ENCODE assay signal across 9 cellular contexts in genomic region chr17:48153711-48154642, GRCh38. TPM values are rescaled to one million over a fixed set of nuclear protein-coding genes. Genes with fewer than 3 reads are reported as not detected.
DNase-seq lines count a peak whose midpoint lies in the region; ATAC-seq and TF ChIP-seq lines count a peak whose summit lies in the region.
"Had no signal": no experiment of that assay in that cellular context is flagged by ENCODE, and none has a peak within 500 bp of the region (broad histone marks: within the 10 kb centered on the region; RNA-seq: fewer than 3 reads in every experiment).

No MANE protein-coding gene starts in this region.

- H2AFZ ChIP-seq in HCT116 (ENCODE audit: low read depth, low read length, poor library complexity, severe bottlenecking), result peak overlapping the region; percentile 65

- RAD21 ChIA-PET in HCT116 (lab: Charles Lee; ENCODE audit: low non-redundant PET in 1 of 2, low total read pairs in 2 of 2, uncharacterized antibody in 2 of 2, unreplicated experiment in 2 of 2), result interaction anchor here in 1 of 2 experiments (1.0 kb wide), 1 partner anchor 61 kb away, joined by 4 read pairs; no protein-coding TSS in a partner anchor

- no peak overlapping the region for H3K4me2 ChIP-seq in HCT116 (ENCODE audit: low read length)

- H3K4me1 Mint-ChIP-seq in progenitor cell of endocrine pancreas (ENCODE audit: low read depth), result peaks cover 14% of the 10 kb centered on the region

- H3K9me2 ChIP-seq in HCT116 (ENCODE audit: insufficient read depth), result no peaks in the 10 kb centered on the region

- CTCF ChIA-PET in HCT116 (lab: Charles Lee), result interaction anchor here (0.6 to 2.0 kb wide), 12 partner anchors 9 to 730 kb away, joined by 3 to 7 read pairs (median 3); no protein-coding TSS in a partner anchor

- H3K4me3 ChIP-seq in HCT116 (replicated peaks in 1 of 2; ENCODE audit: low read depth in 1 of 2, low read length in 2 of 2) (no peak overlapping the region), dorsolateral prefrontal cortex (no peak overlapping the region)

- peaks cover 3 to 6% of the 10 kb centered on the region in 2 experiments; a peak in 3 of 4 replicates for H3K4me1 ChIP-seq in HCT116 (ENCODE audit: control insufficient read depth in 1 of 2, insufficient read depth in 2 of 2, low read length in 2 of 2)

- no peaks in the 10 kb centered on the region for H3K79me2 ChIP-seq in HCT116 (ENCODE audit: insufficient read depth, low read length)

- H3K27ac ChIP-seq in HCT116 (ENCODE audit: low read depth, low read length) (no peak overlapping the region), dorsolateral prefrontal cortex (no peak overlapping the region), caudate nucleus (ENCODE audit: low read depth, low read length) (no peak overlapping the region)

- H3K27ac Mint-ChIP-seq in progenitor cell of endocrine pancreas, result no peak overlapping the region

- no peak overlapping the region for H3K4me3 Mint-ChIP-seq in progenitor cell of endocrine pancreas (ENCODE audit: low read depth)

- H4K20me1 ChIP-seq in HCT116 (ENCODE audit: insufficient read depth), result no peaks in the 10 kb centered on the region

- no peaks in the 10 kb centered on the region for H3K9me3 ChIP-seq in HCT116 (ENCODE audit: control insufficient read depth in 1 of 2, insufficient read depth in 1 of 2, low read depth in 1 of 2, low read length in 2 of 2)

- POLR2A ChIA-PET in HCT116 (lab: Charles Lee), result no interaction called here

- no peak overlapping the region for H3K9ac ChIP-seq in HCT116 (ENCODE audit: low read length)

- H3K9me3 Mint-ChIP-seq in progenitor cell of endocrine pancreas (ENCODE audit: low read depth), result no peaks in the 10 kb centered on the region

- DNase-seq in CMK (ENCODE audit: low read depth) (peak; percentile 12), HCT116 (ENCODE audit: low read depth, low spot score) (peak; percentile 45), NOMO-1 (lab: John Stamatoyannopoulos, UW; ENCODE audit: unreplicated experiment in 2 of 2) (peak; percentile 10 to 43), dorsolateral prefrontal cortex (no peak), progenitor cell of endocrine pancreas (ENCODE audit: low spot score, unreplicated experiment) (peak; percentile 20), caudate nucleus (lab: John Stamatoyannopoulos, UW) (no peak), posterior vena cava (ENCODE audit: low spot score) (no peak)
- DNase-seq: left cardiac atrium had no signal

- no peaks in the 10 kb centered on the region for H3K36me3 Mint-ChIP-seq in progenitor cell of endocrine pancreas (ENCODE audit: insufficient read depth)

- H3K27me3 Mint-ChIP-seq in progenitor cell of endocrine pancreas, result peaks cover 36% of the 10 kb centered on the region

- no TSS peak for BruUV-seq in HCT116 (replicated peaks; lab: Mats Ljungman, UMichigan)

- intact Hi-C loops in HCT116 (cut with micrococcal nuclease) (loop anchor here (1.0 to 10.0 kb wide), 3 partner anchors 464 to 721 kb away; no protein-coding TSS in a partner anchor), dorsolateral prefrontal cortex (cut with DNase I) (loop anchor here in 1 of 2 donors (10.0 kb wide), 1 partner anchor 461 kb away; the partner anchor contains the start of genes HOXB7 and HOXB8), posterior vena cava (cut with DNase I) (no loop called here)

- peak; percentile 80 to 87 (median 83) for TF ChIP-seq CTCF in HCT116 (IDR thresholded peaks at IDR 0.05 in 2 of 3, conservative IDR thresholded peaks at IDR 0.05 in 1 of 3; ENCODE audit: borderline replicate concordance in 1 of 3, insufficient read depth in 1 of 3, low read depth in 2 of 3, low read length in 2 of 3)
- peak in 41 of 56 donors; percentile 10 to 56 (median 31) for TF ChIP-seq CTCF in dorsolateral prefrontal cortex (IDR thresholded peaks at IDR 0.05 in 54 of 56, conservative IDR thresholded peaks at IDR 0.05 in 2 of 56; ENCODE audit: low read depth in 1 of 56, partially characterized antibody in 56 of 56)
- TF ChIP-seq CTCF in progenitor cell of endocrine pancreas (IDR thresholded peaks at IDR 0.05; ENCODE audit: unreplicated experiment), result peak; percentile 64

- no peak for TF ChIP-seq POLR2A in HCT116 (IDR thresholded peaks at IDR 0.05; ENCODE audit: borderline replicate concordance, extremely low read depth, insufficient read depth, insufficient read length)

- peaks cover 25% of the 10 kb centered on the region; the same call in 1 of the 2 replicates for H3K27me3 ChIP-seq in HCT116 (ENCODE audit: insufficient read depth, low read length)
- H3K27me3 ChIP-seq in dorsolateral prefrontal cortex, result peaks cover under 1 to 87% (median 58%) of the 10 kb centered on the region in 45 donors

- peak; percentile 86 for TF ChIP-seq RAD21 in HCT116 (IDR thresholded peaks at IDR 0.05; ENCODE audit: low read depth)

- no peaks in the 10 kb centered on the region for H3K36me3 ChIP-seq in HCT116 (ENCODE audit: control insufficient read depth in 1 of 2, insufficient read depth in 2 of 2, low read length in 2 of 2)

- ATAC-seq in HCT116, result peak; percentile 95
- ATAC-seq in HG02759 (IDR thresholded peaks at IDR 0.05; ENCODE audit: unreplicated experiment), result no peak

TF ChIP-seq in HCT116, 20 proteins besides CTCF, POLR2A, EP300 and RAD21:
- TF ChIP-seq ZBTB33 (IDR thresholded peaks at IDR 0.05; ENCODE audit: extremely low read depth, insufficient replicate concordance, low read length) (no peak), EGR1 (IDR thresholded peaks at IDR 0.05; ENCODE audit: low read depth) (no peak), YY1 (IDR thresholded peaks at IDR 0.05; ENCODE audit: extremely low read depth, insufficient replicate concordance, low read depth, low read length) (peak; percentile 34)

RNA-seq across cellular contexts. Expression of gene SNX11, which starts 46.4 kb away (rescaled TPM):
- total RNA-seq in HCT116 (2021; ENCODE audit: unreplicated experiment) (26.8 TPM), dorsolateral prefrontal cortex (10 to 100 TPM; 16.4 to 41.4 (median 27.4) TPM), progenitor cell of endocrine pancreas (16.8 and 19.4 TPM in 2 replicates), posterior vena cava (10 to 100 TPM; 18.8 to 22.3 TPM)
- polyA plus RNA-seq in HCT116 (2012), result 15.4 and 20.6 TPM in 2 replicates

RNA-seq across cellular contexts. Expression of gene CBX1, which starts 52.7 kb away (rescaled TPM):
- total RNA-seq in HCT116 (2021; ENCODE audit: unreplicated experiment) (136 TPM), dorsolateral prefrontal cortex (10 to 100 TPM; 57.5 to 92.2 (median 74.2) TPM), progenitor cell of endocrine pancreas (177 and 181 TPM in 2 replicates), posterior vena cava (10 to 100 TPM; 38.7 to 46.1 TPM)
- polyA plus RNA-seq in HCT116 (2012), result 47.8 and 66.8 TPM in 2 replicates

Comparison
In these comparisons a context has a peak if more than half of its experiments do, and no peak if none do; other contexts are left out.
1. DNase-seq: peak in CMK (single experiment), HCT116 (single experiment), NOMO-1 (2 of 2) and progenitor cell of endocrine pancreas (single experiment); none in dorsolateral prefrontal cortex (0 of 10), caudate nucleus (0 of 61) and posterior vena cava (single experiment).
2. CTCF ChIP-seq: peak in every context shown above with its lines; median percentile 83 in HCT116; 64 in progenitor cell of endocrine pancreas; 31 in dorsolateral prefrontal cortex.